17 cellular contexts compared by ENCODE assay signal in genomic region chr7:87513735-87514319, GRCh38. TPM values are rescaled to one million over a fixed set of nuclear protein-coding genes. Genes with fewer than 3 reads are reported as not detected.
"Had no signal": no experiment of that assay in that cellular context is flagged by ENCODE, and none has a peak within 500 bp of the region (broad histone marks: within the 10 kb centered on the region; RNA-seq: fewer than 3 reads in every experiment).

No MANE protein-coding gene starts in this region.

- DNase-seq: dermis blood vessel endothelial cell; effector CD4-positive, alpha-beta T cell; heart right ventricle; islet precursor cell; mammary epithelial cell; naive thymus-derived CD4-positive, alpha-beta T cell; nephron progenitor cell; posterior cingulate gyrus; sigmoid colon; stimulated activated CD4-positive, alpha-beta T cell treated with anti-CD3 and anti-CD28 coated beads, Interleukin-12 subunit alpha, Interleukin-12 subunit beta, amount 100 ng/mL, for 4 hours; stimulated activated naive CD4-positive, alpha-beta T cell; trophoblast cell had no signal

- H3K4me3 ChIP-seq: heart right ventricle, right atrium auricular region, sigmoid colon, skin epidermis had no signal

- ATAC-seq: heart right ventricle; left lobe of liver; naive thymus-derived CD4-positive, alpha-beta T cell had no signal

RNA-seq across cellular contexts. Expression of gene ABCB4, which starts 38.3 kb away (rescaled TPM):
- total RNA-seq: mammary epithelial cell, osteocyte, pulmonary artery endothelial cell had no signal
- polyA plus RNA-seq: naive thymus-derived CD4-positive, alpha-beta T cell had no signal
